ENCODE assay signal across 26 cellular contexts in the genomic region with DNA sequence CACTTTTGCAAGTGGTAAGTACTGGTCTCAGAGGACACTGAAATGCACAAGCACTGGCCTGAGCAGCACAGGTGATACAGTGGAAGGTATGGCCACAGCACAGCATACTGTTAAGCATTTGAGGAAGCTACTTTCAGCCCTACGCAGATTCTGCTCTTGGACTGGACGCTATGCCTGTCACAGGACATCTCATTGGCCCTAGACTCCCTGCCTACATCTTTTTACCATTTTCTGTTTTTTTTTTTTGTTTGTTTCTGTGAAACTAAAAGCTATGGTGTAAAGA.
"Had no signal": no experiment of that assay in that cellular context is flagged by ENCODE, and none has a peak within 500 bp of the region (broad histone marks: within the 10 kb centered on the region; RNA-seq: fewer than 3 reads in every experiment).

No MANE protein-coding gene starts in this region.

- H3K27me3 ChIP-seq: brain microvascular endothelial cell, cardiac muscle cell, MG63 had no signal

- ATAC-seq: activated CD4-positive, alpha-beta T cell treated with anti-CD3 and anti-CD28 coated beads for 36 hours; activated T-helper 17 cell treated with anti-CD3 and anti-CD28 coated beads, Interleukin-2, amount 50 U/mL, for 72 hours; T-cell had no signal

- H3K27ac ChIP-seq: brain microvascular endothelial cell, cardiac muscle cell, SK-N-MC had no signal

- DNase-seq: activated CD4-positive, alpha-beta memory T cell treated with anti-CD3 and anti-CD28 coated beads, Interleukin-2, amount 10 ng/mL, durations not matched to agents 7 days and 5 days; activated CD4-positive, alpha-beta T cell treated with anti-CD3 and anti-CD28 coated beads for 36 hours; activated CD4-positive, alpha-beta T cell treated with anti-CD3 and anti-CD28 coated beads, Interleukin-2, amount 50 U/mL, for 1 hour; activated gamma-delta T cell; activated naive CD4-positive, alpha-beta T cell treated with anti-CD3 and anti-CD28 coated beads for 36 hours; activated T-cell treated with anti-CD3 and anti-CD28 coated beads for 4 hours; activated T-cell treated with anti-CD3 and anti-CD28 coated beads, Interleukin-2, amount 50 U/mL, for 48 hours; brain microvascular endothelial cell; MG63; MV-4-11; NCI-H1092 treated with DMSO at 0.1 percent for 48 hours; NCI-H1436; NCI-H1694 treated with DMSO at 0.1 percent for 48 hours; NCI-H2029 treated with DMSO at 0.1 percent for 48 hours; NCI-H2171; NCI-H2227 treated with DMSO at 0.1 percent for 48 hours; NCI-H510A; NCI-H526 treated with DMSO at 0.1 percent for 48 hours; NCI-H82; SIG-M5; T-cell; T-helper 2 cell; T1000 had no signal

- H3K4me3 ChIP-seq: cardiac muscle cell, MG63, SK-N-MC had no signal

- H3K36me3 ChIP-seq: brain microvascular endothelial cell, cardiac muscle cell, MG63 had no signal

- H3K9me3 ChIP-seq: MG63 had no signal
